20 cellular contexts compared by ENCODE assay signal in genomic region chr17:62674841-62675240, GRCh38.
"Had no signal": no experiment of that assay in that cellular context is flagged by ENCODE, and none has a peak within 500 bp of the region (broad histone marks: within the 10 kb centered on the region; RNA-seq: fewer than 3 reads in every experiment).

No MANE protein-coding gene starts in this region.

- H3K4me3 ChIP-seq: esophagus muscularis mucosa, gastrocnemius medialis, right atrium auricular region, smooth muscle cell, suprapubic skin, tibial artery, upper lobe of left lung, uterus had no signal

- DNase-seq: effector memory CD8-positive, alpha-beta T cell; gastrocnemius medialis; glutamatergic neuron; islet precursor cell; stimulated activated CD4-positive, alpha-beta T cell treated with anti-CD3 and anti-CD28 coated beads, Interleukin-4, amount 100 ng/mL, for 1 hour; stimulated activated CD8-positive, alpha-beta memory T cell treated with anti-CD3 and anti-CD28 coated beads, Interleukin-4, amount 100 ng/mL, for 48 hours; stimulated activated naive CD8-positive, alpha-beta T cell treated with anti-CD3 and anti-CD28 coated beads, Interleukin-15, Interleukin-2, amounts not matched to agents 100 U/mL and 50 U/mL, for 24 hours; tibial artery had no signal

- H3K4me2 ChIP-seq: smooth muscle cell had no signal

- H3K27me3 ChIP-seq: esophagus muscularis mucosa, gastrocnemius medialis, right atrium auricular region, suprapubic skin, tibial artery, upper lobe of left lung, uterus had no signal

- H3K4me3 Mint-ChIP-seq: dendritic cell treated with granulocyte-macrophage colony-stimulating factor and Interleukin-4, amounts not matched to agents 40 ng/mL and 50 ng/mL, for 4 days; effector memory CD8-positive, alpha-beta T cell; memory B cell; natural killer cell treated with Interleukin-12 subunit alpha and Interleukin-12 subunit beta and Interleukin-15 and Interleukin-18, amount 100 ng/mL, for 72 hours; stimulated activated effector memory CD8-positive, alpha-beta T cell treated with anti-CD3 and anti-CD28 coated beads, Interleukin-12 subunit alpha, Interleukin-12 subunit beta, amount 100 ng/mL, for 72 hours had no signal

- ATAC-seq: effector memory CD8-positive, alpha-beta T cell; gastrocnemius medialis; left lobe of liver; natural killer cell treated with Interleukin-12 subunit alpha and Interleukin-12 subunit beta and Interleukin-15 and Interleukin-18, amount 100 ng/mL, for 72 hours; stimulated activated effector memory CD8-positive, alpha-beta T cell treated with anti-CD3 and anti-CD28 coated beads, Interleukin-12 subunit alpha, Interleukin-12 subunit beta, amount 100 ng/mL, for 72 hours; stimulated activated naive CD8-positive, alpha-beta T cell treated with anti-CD3 and anti-CD28 coated beads, Interleukin-15, Interleukin-2, amounts not matched to agents 100 U/mL and 50 U/mL, for 24 hours had no signal

- H3K36me3 ChIP-seq: gastrocnemius medialis, right atrium auricular region, uterus had no signal

- H3K9me3 ChIP-seq: esophagus muscularis mucosa, gastrocnemius medialis, right atrium auricular region, suprapubic skin, tibial artery, upper lobe of left lung, uterus had no signal

- H3K4me1 ChIP-seq: gastrocnemius medialis, right atrium auricular region, upper lobe of left lung had no signal

- H3K27ac ChIP-seq: epithelial cell of prostate, esophagus muscularis mucosa, gastrocnemius medialis, right atrium auricular region, suprapubic skin, tibial artery, upper lobe of left lung had no signal

- H3K27ac Mint-ChIP-seq: dendritic cell treated with granulocyte-macrophage colony-stimulating factor and Interleukin-4, amounts not matched to agents 40 ng/mL and 50 ng/mL, for 4 days; effector memory CD8-positive, alpha-beta T cell; memory B cell; natural killer cell treated with Interleukin-12 subunit alpha and Interleukin-12 subunit beta and Interleukin-15 and Interleukin-18, amount 100 ng/mL, for 72 hours; stimulated activated effector memory CD8-positive, alpha-beta T cell treated with anti-CD3 and anti-CD28 coated beads, Interleukin-12 subunit alpha, Interleukin-12 subunit beta, amount 100 ng/mL, for 72 hours had no signal

- H3K27me3 Mint-ChIP-seq: dendritic cell treated with granulocyte-macrophage colony-stimulating factor and Interleukin-4, amounts not matched to agents 40 ng/mL and 50 ng/mL, for 4 days; effector memory CD8-positive, alpha-beta T cell; memory B cell had no signal

- H3K9me3 Mint-ChIP-seq: dendritic cell treated with granulocyte-macrophage colony-stimulating factor and Interleukin-4, amounts not matched to agents 40 ng/mL and 50 ng/mL, for 4 days; effector memory CD8-positive, alpha-beta T cell; memory B cell; natural killer cell treated with Interleukin-12 subunit alpha and Interleukin-12 subunit beta and Interleukin-15 and Interleukin-18, amount 100 ng/mL, for 72 hours; stimulated activated effector memory CD8-positive, alpha-beta T cell treated with anti-CD3 and anti-CD28 coated beads, Interleukin-12 subunit alpha, Interleukin-12 subunit beta, amount 100 ng/mL, for 72 hours had no signal

- H3K4me1 Mint-ChIP-seq: memory B cell had no signal

- H3K36me3 Mint-ChIP-seq: memory B cell; natural killer cell treated with Interleukin-12 subunit alpha and Interleukin-12 subunit beta and Interleukin-15 and Interleukin-18, amount 100 ng/mL, for 72 hours had no signal
